Comparison of ENCODE assay signal across 1 cellular context in the genomic region with DNA sequence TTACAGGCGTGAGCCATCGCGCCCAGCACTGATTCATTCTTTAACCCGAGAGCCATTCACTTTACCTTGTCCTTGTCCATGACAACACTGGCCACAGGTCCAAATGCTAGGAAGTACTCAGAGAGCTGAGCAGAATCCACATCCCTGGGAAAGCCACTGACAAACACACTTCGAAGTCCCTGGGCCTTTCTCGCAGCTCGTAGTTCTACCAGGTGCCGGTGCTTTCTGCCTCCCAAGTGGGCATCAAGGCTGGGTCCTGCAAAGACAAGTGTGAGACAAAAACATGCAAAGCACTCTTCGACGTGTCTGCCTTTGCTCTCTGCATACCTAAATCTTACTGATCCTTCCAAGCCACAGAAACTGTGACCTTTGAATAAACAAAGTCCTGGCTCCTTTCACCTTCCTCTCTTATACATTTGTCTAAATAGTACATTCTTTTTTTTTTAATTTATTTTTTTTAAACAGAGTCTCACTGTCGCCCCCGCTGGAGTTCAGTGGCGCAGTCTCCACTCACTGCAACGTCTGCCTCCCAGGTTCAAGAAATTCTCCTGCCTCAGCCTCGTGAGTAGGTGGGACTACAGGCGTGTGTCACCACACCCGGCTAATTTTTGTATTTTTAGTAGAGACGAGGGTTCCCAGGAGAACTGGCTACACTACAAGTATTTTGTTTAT.
TF ChIP-seq lines count a peak whose summit lies in the region.

No MANE protein-coding gene starts in this region.

TF ChIP-seq in GM23338, 12 proteins besides CTCF, POLR2A, EP300 and RAD21:
- TF ChIP-seq ZNF331 (CRISPR knock-in tag; IDR thresholded peaks at IDR 0.05; ENCODE audit: low read depth): no peak
- no peak for TF ChIP-seq JUNB (IDR thresholded peaks at IDR 0.05; ENCODE audit: unreplicated experiment)
